In genomic region chr1:206924549-206925115, GRCh38 we compare ENCODE assay signal across 10 cellular contexts. TPM values are rescaled to one million over a fixed set of nuclear protein-coding genes. Genes with fewer than 3 reads are reported as not detected.
A peak's percentile ranks its signal among the peaks of the same experiment; 100 is the strongest.
DNase-seq lines count a peak whose midpoint lies in the region; ATAC-seq and TF ChIP-seq lines count a peak whose summit lies in the region.
"Had no signal": no experiment of that assay in that cellular context is flagged by ENCODE, and none has a peak within 500 bp of the region (broad histone marks: within the 10 kb centered on the region; RNA-seq: fewer than 3 reads in every experiment).

No MANE protein-coding gene starts in this region.

- H3K9me2 ChIP-seq in SU-DHL-6 (replicated peaks; ENCODE audit: insufficient read depth, low read length): no peaks in the 10 kb centered on the region

- no peak overlapping the region for H2AFZ ChIP-seq in SU-DHL-6 (ENCODE audit: low read depth, low read length, severe bottlenecking)

- H3K4me1 Mint-ChIP-seq in CD4-positive, CD25-positive, alpha-beta regulatory T cell: peaks cover 6 to 29% (median 17%) of the 10 kb centered on the region in 4 donors

- 72 to 78% methylated on average over 10 of the region's 10 CpGs for WGBS in thyroid gland, 2 donors

- H3K27me3 Mint-ChIP-seq in CD4-positive, CD25-positive, alpha-beta regulatory T cell: no peaks in the 10 kb centered on the region

- H3K27me3 ChIP-seq in CD4-positive, CD25-positive, alpha-beta regulatory T cell (ENCODE audit: control insufficient read depth, insufficient read depth, low read length): no peaks in the 10 kb centered on the region
- H3K27me3 ChIP-seq in SU-DHL-6 (ENCODE audit: low read length) (no peaks in the 10 kb centered on the region), ascending aorta (no peaks in the 10 kb centered on the region), thyroid gland (no peaks in the 10 kb centered on the region)

- H3F3A ChIP-seq in SU-DHL-6 (ENCODE audit: insufficient read depth): peaks cover 7% of the 10 kb centered on the region; the same call in 1 of the 2 replicates

- DNase-seq in CD4-positive, CD25-positive, alpha-beta regulatory T cell: peak in 1 of 3 donors; percentile 66
- DNase-seq in ascending aorta (ENCODE audit: low spot score in 2 of 2) (no peak), NK-92 (lab: John Stamatoyannopoulos, UW; ENCODE audit: unreplicated experiment) (no peak), thyroid gland (no peak), NCI-H2227 treated with DMSO at 0.1 percent for 48 hours (lab: John Stamatoyannopoulos, UW) (no peak)

- peak overlapping the region; percentile 98 for H3K4me3 ChIP-seq in CD4-positive, CD25-positive, alpha-beta regulatory T cell (ENCODE audit: low read depth, low read length)
- no peak overlapping the region for H3K4me3 ChIP-seq in SU-DHL-6 (ENCODE audit: insufficient read depth, low read length, poor library complexity, severe bottlenecking)
- H3K4me3 ChIP-seq in ascending aorta: no peak overlapping the region
- no peak overlapping the region for H3K4me3 ChIP-seq in thyroid gland (replicated peaks in 1 of 3)

- no peak overlapping the region for H3K9ac ChIP-seq in SU-DHL-6 (ENCODE audit: low read length)

- H3K9me3 Mint-ChIP-seq in CD4-positive, CD25-positive, alpha-beta regulatory T cell: peaks cover 0 to 2% (median 0%) of the 10 kb centered on the region in 7 donors

- intact Hi-C loops in ascending aorta (cut with DNase I) (no loop called here), thyroid gland (cut with DNase I) (no loop called here)

- no peak overlapping the region for H3K27ac Mint-ChIP-seq in CD4-positive, CD25-positive, alpha-beta regulatory T cell
- H3K27ac Mint-ChIP-seq: CD14-positive monocyte had no signal

- no peaks in the 10 kb centered on the region for H3K79me2 ChIP-seq in SU-DHL-6 (ENCODE audit: insufficient read depth, low read length)

- no peak for TF ChIP-seq CTCF in SU-DHL-6 (IDR thresholded peaks at IDR 0.05; ENCODE audit: insufficient read depth, low read length, poor library complexity, severe bottlenecking)
- TF ChIP-seq CTCF in ascending aorta (IDR thresholded peaks at IDR 0.05): no peak
- no peak for TF ChIP-seq CTCF in thyroid gland (IDR thresholded peaks at IDR 0.05)

- H4K20me1 ChIP-seq in SU-DHL-6 (ENCODE audit: low read depth, low read length): no peaks in the 10 kb centered on the region

- H3K4me1 ChIP-seq in CD4-positive, CD25-positive, alpha-beta regulatory T cell (ENCODE audit: control insufficient read depth, insufficient read depth, low read length, poor library complexity, severe bottlenecking): peaks cover 53% of the 10 kb centered on the region
- H3K4me1 ChIP-seq in ascending aorta (no peaks in the 10 kb centered on the region), thyroid gland (no peaks in the 10 kb centered on the region)

- ATAC-seq in CD4-positive, CD25-positive, alpha-beta regulatory T cell (ENCODE audit: low read depth in 2 of 2): no peak
- ATAC-seq in GM19023 (IDR thresholded peaks at IDR 0.05; ENCODE audit: unreplicated experiment): peak; percentile 20
- ATAC-seq in HG02884 (IDR thresholded peaks at IDR 0.05; ENCODE audit: unreplicated experiment): peak; percentile 27

- H3K9me3 ChIP-seq in CD4-positive, CD25-positive, alpha-beta regulatory T cell (ENCODE audit: control insufficient read depth in 2 of 2, low read length in 2 of 2): no peaks in the 10 kb centered on the region
- H3K9me3 ChIP-seq in SU-DHL-6 (ENCODE audit: insufficient read depth, low read length) (no peaks in the 10 kb centered on the region), ascending aorta (no peaks in the 10 kb centered on the region), thyroid gland (no peaks in the 10 kb centered on the region)

- H3K4me3 Mint-ChIP-seq in CD4-positive, CD25-positive, alpha-beta regulatory T cell: no peak overlapping the region
- H3K4me3 Mint-ChIP-seq: CD14-positive monocyte had no signal

- no peak for TF ChIP-seq POLR2A in thyroid gland (IDR thresholded peaks at IDR 0.05)

- H3K36me3 Mint-ChIP-seq in CD4-positive, CD25-positive, alpha-beta regulatory T cell: peaks cover 14% of the 10 kb centered on the region

- peaks cover 7% of the 10 kb centered on the region for H3K36me3 ChIP-seq in CD4-positive, CD25-positive, alpha-beta regulatory T cell (ENCODE audit: control insufficient read depth, insufficient read depth, low read length)
- H3K36me3 ChIP-seq in SU-DHL-6 (ENCODE audit: low read length): no peaks in the 10 kb centered on the region
- H3K36me3 ChIP-seq in ascending aorta: no peaks in the 10 kb centered on the region
- no peaks in the 10 kb centered on the region for H3K36me3 ChIP-seq in thyroid gland

- peak overlapping the region; percentile 86 for H3K27ac ChIP-seq in CD4-positive, CD25-positive, alpha-beta regulatory T cell (ENCODE audit: insufficient read depth, low read length, poor library complexity, severe bottlenecking)
- H3K27ac ChIP-seq in SU-DHL-6 (ENCODE audit: low read depth, low read length): peak overlapping the region; percentile 53
- no peak overlapping the region for H3K27ac ChIP-seq in ascending aorta
- no peak overlapping the region for H3K27ac ChIP-seq in thyroid gland

- H3K4me2 ChIP-seq in SU-DHL-6 (ENCODE audit: low read depth, low read length, poor library complexity, severe bottlenecking): no peak overlapping the region

RNA-seq across cellular contexts. Expression of gene FCMR, which starts 2.9 kb away (rescaled TPM):
- total RNA-seq in CD4-positive, CD25-positive, alpha-beta regulatory T cell: 393 TPM
- polyA plus RNA-seq in CD4-positive, CD25-positive, alpha-beta regulatory T cell: 100 to 1,000 TPM; 888 to 986 (median 949) TPM
- total RNA-seq in ascending aorta: 1.3 TPM
- 1 to 10 TPM; 1.2 to 5.2 (median 3.0) TPM for total RNA-seq in thyroid gland

RNA-seq across cellular contexts. Expression of gene PIGR, which starts 21.6 kb away (rescaled TPM):
- not detected for total RNA-seq in CD4-positive, CD25-positive, alpha-beta regulatory T cell
- not detected for polyA plus RNA-seq in CD4-positive, CD25-positive, alpha-beta regulatory T cell
- total RNA-seq in ascending aorta: 0.53 TPM
- 1 to 10 TPM in 1 of 4 donors, under 1 TPM in 2, not detected in 1; 0.11 to 1.2 (median 0.75) TPM for total RNA-seq in thyroid gland
- polyA plus RNA-seq: CD14-positive monocyte had no signal

RNA-seq across cellular contexts. Expression of gene IL24, which starts 27.4 kb away (rescaled TPM):
- not detected for total RNA-seq in CD4-positive, CD25-positive, alpha-beta regulatory T cell
- polyA plus RNA-seq in CD4-positive, CD25-positive, alpha-beta regulatory T cell: 10 to 100 TPM; 25.0 to 36.3 (median 29.6) TPM
- total RNA-seq in ascending aorta: not detected
- total RNA-seq in thyroid gland: not detected
- total RNA-seq: cardiac septum had no signal
- polyA plus RNA-seq: CD14-positive monocyte had no signal

RNA-seq across cellular contexts. Expression of gene FCAMR, which starts 45.6 kb away (rescaled TPM):
- total RNA-seq in CD4-positive, CD25-positive, alpha-beta regulatory T cell: not detected
- polyA plus RNA-seq in CD4-positive, CD25-positive, alpha-beta regulatory T cell: not detected
- total RNA-seq in ascending aorta (not detected), thyroid gland (not detected)
- total RNA-seq: cardiac septum had no signal
- polyA plus RNA-seq: CD14-positive monocyte had no signal

RNA-seq across cellular contexts. Expression of gene IL20, which starts 59.2 kb away (rescaled TPM):
- not detected for total RNA-seq in CD4-positive, CD25-positive, alpha-beta regulatory T cell
- polyA plus RNA-seq in CD4-positive, CD25-positive, alpha-beta regulatory T cell: not detected
- total RNA-seq in ascending aorta: not detected
- total RNA-seq in thyroid gland: not detected
- total RNA-seq: cardiac septum had no signal
- polyA plus RNA-seq: CD14-positive monocyte had no signal

Comparison
In these comparisons a context has a peak if more than half of its experiments do, and no peak if none do; other contexts are left out.
1. ATAC-seq: peak in GM19023 (single experiment) and HG02884 (single experiment); none in CD4-positive, CD25-positive, alpha-beta regulatory T cell (0 of 2).
2. H3K27ac ChIP-seq: peak in CD4-positive, CD25-positive, alpha-beta regulatory T cell (single experiment) and SU-DHL-6 (single experiment); none in ascending aorta (0 of 2) and thyroid gland (0 of 3).
3. RNA of gene FCMR, which starts 2.9 kb away (total RNA-seq): 393 TPM in CD4-positive, CD25-positive, alpha-beta regulatory T cell (single experiment); 1.2 to 5.2 TPM in thyroid gland and 1.3 TPM in ascending aorta (single experiment); every median in the first group is over 10 times any median in the second.